11 cellular contexts compared by ENCODE assay signal in the genomic region with DNA sequence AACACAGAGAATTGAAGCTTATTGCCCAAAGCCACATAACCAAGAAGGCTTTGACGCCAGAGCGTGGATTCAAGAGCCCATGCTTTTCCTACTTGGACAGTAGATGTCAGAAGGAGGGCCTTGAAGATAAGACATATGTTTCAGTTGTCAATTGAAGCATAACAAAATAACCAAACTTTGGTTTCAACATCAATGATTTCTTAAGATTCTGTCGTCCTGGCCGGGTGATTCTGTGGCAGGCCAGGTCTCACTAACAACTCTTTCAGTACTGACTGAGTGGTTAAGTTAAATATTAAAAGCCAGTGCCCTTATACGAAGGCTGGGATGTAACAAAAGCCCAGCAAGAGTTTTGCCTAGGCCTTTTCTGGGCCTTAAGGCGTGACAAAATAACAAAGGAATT.
DNase-seq lines count a peak whose midpoint lies in the region; ATAC-seq lines count a peak whose summit lies in the region.
"Had no signal": no experiment of that assay in that cellular context is flagged by ENCODE, and none has a peak within 500 bp of the region (broad histone marks: within the 10 kb centered on the region; RNA-seq: fewer than 3 reads in every experiment).

No MANE protein-coding gene starts in this region.

- peaks cover 12% of the 10 kb centered on the region for H3K36me3 Mint-ChIP-seq in stimulated activated memory B cell treated with anti-CD40 and anti-IgM and Interleukin-4, amounts not matched to agents 10 μg/mL and 1 μg/mL and 100 μg/mL, for 72 hours

- H3K36me3 ChIP-seq in MG63, result no peaks in the 10 kb centered on the region
- H3K36me3 ChIP-seq: lower lobe of right lung had no signal

- no peak overlapping the region for H3K4me3 Mint-ChIP-seq in stimulated activated memory B cell treated with anti-CD40 and anti-IgM and Interleukin-4, amounts not matched to agents 10 μg/mL and 1 μg/mL and 100 μg/mL, for 72 hours

- no peaks in the 10 kb centered on the region for H3K27me3 Mint-ChIP-seq in stimulated activated memory B cell treated with anti-CD40 and anti-IgM and Interleukin-4, amounts not matched to agents 10 μg/mL and 1 μg/mL and 100 μg/mL, for 72 hours

- no peak for DNase-seq in NCI-H1048 (lab: John Stamatoyannopoulos, UW)
- no peak for DNase-seq in MG63
- no peak for DNase-seq in RKO (ENCODE audit: low spot score)
- DNase-seq: lower lobe of right lung; NCI-H1694 treated with DMSO at 0.1 percent for 48 hours; stimulated activated naive CD8-positive, alpha-beta T cell treated with anti-CD3 and anti-CD28 coated beads, Interleukin-15, Interleukin-2, amounts not matched to agents 100 U/mL and 50 U/mL, for 24 hours had no signal

- no peaks in the 10 kb centered on the region for H3K9me3 Mint-ChIP-seq in stimulated activated memory B cell treated with anti-CD40 and anti-IgM and Interleukin-4, amounts not matched to agents 10 μg/mL and 1 μg/mL and 100 μg/mL, for 72 hours

- H3K9me3 ChIP-seq in MG63, result no peaks in the 10 kb centered on the region
- H3K9me3 ChIP-seq: lower lobe of right lung had no signal

- H3K27ac Mint-ChIP-seq in stimulated activated memory B cell treated with anti-CD40 and anti-IgM and Interleukin-4, amounts not matched to agents 10 μg/mL and 1 μg/mL and 100 μg/mL, for 72 hours, result peak overlapping the region; percentile 26

- H3K4me1 Mint-ChIP-seq in stimulated activated memory B cell treated with anti-CD40 and anti-IgM and Interleukin-4, amounts not matched to agents 10 μg/mL and 1 μg/mL and 100 μg/mL, for 72 hours, result peaks cover 6% of the 10 kb centered on the region

- peak; percentile 98 for ATAC-seq in GM18907 (IDR thresholded peaks at IDR 0.05; ENCODE audit: unreplicated experiment)
- ATAC-seq in HG02610 (IDR thresholded peaks at IDR 0.05; ENCODE audit: unreplicated experiment), result peak; percentile 96
- peak; percentile 77 for ATAC-seq in HG03469 (IDR thresholded peaks at IDR 0.05; ENCODE audit: unreplicated experiment)
- ATAC-seq in stimulated activated memory B cell treated with anti-CD40 and anti-IgM and Interleukin-4, amounts not matched to agents 10 μg/mL and 1 μg/mL and 100 μg/mL, for 72 hours, result peak; percentile 83
- ATAC-seq in GM21360 (IDR thresholded peaks at IDR 0.05; ENCODE audit: unreplicated experiment), result no peak
- ATAC-seq: stimulated activated naive CD8-positive, alpha-beta T cell treated with anti-CD3 and anti-CD28 coated beads, Interleukin-15, Interleukin-2, amounts not matched to agents 100 U/mL and 50 U/mL, for 24 hours had no signal

- H3K4me3 ChIP-seq in MG63, result no peak overlapping the region
- H3K4me3 ChIP-seq: lower lobe of right lung had no signal

- no peaks in the 10 kb centered on the region for H3K27me3 ChIP-seq in MG63
